Comparison of ENCODE assay signal across 11 cellular contexts in genomic region chr5:173238312-173239232, GRCh38. TPM values are rescaled to one million over a fixed set of nuclear protein-coding genes. Genes with fewer than 3 reads are reported as not detected.
DNase-seq lines count a peak whose midpoint lies in the region; ATAC-seq and TF ChIP-seq lines count a peak whose summit lies in the region.
"Had no signal": no experiment of that assay in that cellular context is flagged by ENCODE, and none has a peak within 500 bp of the region (broad histone marks: within the 10 kb centered on the region; RNA-seq: fewer than 3 reads in every experiment).

No MANE protein-coding gene starts in this region.

- H3K4me1 ChIP-seq in A673 (ENCODE audit: insufficient read depth, low read length, poor library complexity, severe bottlenecking) (no peaks in the 10 kb centered on the region), ES-I3 (ENCODE audit: insufficient read depth, low read length) (peaks cover 28% of the 10 kb centered on the region)

- no peak for TF ChIP-seq CTCF in A673 (conservative IDR thresholded peaks at IDR 0.05; ENCODE audit: low read depth, low read length)

- H3K9me3 Mint-ChIP-seq in activated T-helper 17 cell treated with anti-CD3 and anti-CD28 coated beads, Interleukin-2, amount 50 U/mL, for 72 hours = no peaks in the 10 kb centered on the region
- H3K9me3 Mint-ChIP-seq in memory B cell = no peaks in the 10 kb centered on the region

- CTCF ChIA-PET in A673 (lab: Charles Lee) = no interaction called here

- no peak overlapping the region for H3K27ac Mint-ChIP-seq in activated T-helper 17 cell treated with anti-CD3 and anti-CD28 coated beads, Interleukin-2, amount 50 U/mL, for 72 hours
- H3K27ac Mint-ChIP-seq in memory B cell = peak overlapping the region; percentile 57

- no peak for ATAC-seq in activated T-helper 17 cell treated with anti-CD3 and anti-CD28 coated beads, Interleukin-2, amount 50 U/mL, for 72 hours (replicated peaks)
- ATAC-seq in memory B cell (ENCODE audit: low read depth) (no peak), HG02610 (IDR thresholded peaks at IDR 0.05; ENCODE audit: unreplicated experiment) (no peak), GM18517 (IDR thresholded peaks at IDR 0.05; ENCODE audit: unreplicated experiment) (no peak)

- peak overlapping the region; percentile 28; the same call in 1 of the 2 replicates for H3K9ac ChIP-seq in ES-I3 (ENCODE audit: low read depth, low read length)

- peaks cover 82% of the 10 kb centered on the region for H3K27me3 Mint-ChIP-seq in activated T-helper 17 cell treated with anti-CD3 and anti-CD28 coated beads, Interleukin-2, amount 50 U/mL, for 72 hours
- H3K27me3 Mint-ChIP-seq in memory B cell = peaks cover 38% of the 10 kb centered on the region

- H3K27ac ChIP-seq in A673 (ENCODE audit: low read depth, low read length, poor library complexity, severe bottlenecking) = no peak overlapping the region
- H3K27ac ChIP-seq: vagina had no signal

- no peaks in the 10 kb centered on the region for H3K36me3 ChIP-seq in A673 (ENCODE audit: insufficient read depth, low read length, poor library complexity, severe bottlenecking)
- no peaks in the 10 kb centered on the region for H3K36me3 ChIP-seq in ES-I3 (ENCODE audit: insufficient read depth, low read length)
- H3K36me3 ChIP-seq: vagina had no signal

- H3K4me3 Mint-ChIP-seq in activated T-helper 17 cell treated with anti-CD3 and anti-CD28 coated beads, Interleukin-2, amount 50 U/mL, for 72 hours = peak overlapping the region; percentile 30
- peak overlapping the region; percentile 29 for H3K4me3 Mint-ChIP-seq in memory B cell

- H3K27me3 ChIP-seq in A673 (replicated peaks; ENCODE audit: insufficient read depth, low read depth, low read length, poor library complexity) = peaks cover 58% of the 10 kb centered on the region

- DNase-seq in A673 (ENCODE audit: low spot score) (peak; percentile 14), memory B cell (ENCODE audit: low spot score in 2 of 2) (no peak), NOMO-1 (lab: John Stamatoyannopoulos, UW; ENCODE audit: unreplicated experiment in 2 of 2) (no peak), HPDE6-E6E7 (ENCODE audit: extremely low spot score) (no peak)
- DNase-seq: NCI-H1436 had no signal

- POLR2A ChIA-PET in A673 (lab: Charles Lee; ENCODE audit: low non-redundant PET) = no interaction called here

- no peaks in the 10 kb centered on the region for H3K9me3 ChIP-seq in A673 (ENCODE audit: low read depth, low read length, poor library complexity, severe bottlenecking)
- H3K9me3 ChIP-seq in ES-I3 (ENCODE audit: control insufficient read depth, insufficient read depth, low read length) = no peaks in the 10 kb centered on the region
- H3K9me3 ChIP-seq: vagina had no signal

- no TSS peak for BruUV-seq in A673 (replicated peaks; lab: Mats Ljungman, UMichigan)

- H3K4me1 Mint-ChIP-seq in activated T-helper 17 cell treated with anti-CD3 and anti-CD28 coated beads, Interleukin-2, amount 50 U/mL, for 72 hours = peaks cover 11% of the 10 kb centered on the region
- peaks cover 8% of the 10 kb centered on the region for H3K4me1 Mint-ChIP-seq in memory B cell

- intact Hi-C loops in A673 (cut with micrococcal nuclease; ENCODE audit: unreplicated experiment) = no loop called here

- no peaks in the 10 kb centered on the region for H3K36me3 Mint-ChIP-seq in activated T-helper 17 cell treated with anti-CD3 and anti-CD28 coated beads, Interleukin-2, amount 50 U/mL, for 72 hours (ENCODE audit: low read depth)
- no peaks in the 10 kb centered on the region for H3K36me3 Mint-ChIP-seq in memory B cell

- peak overlapping the region; percentile 37 for H3K4me3 ChIP-seq in A673 (ENCODE audit: low read depth, low read length, poor library complexity, severe bottlenecking)

RNA-seq across cellular contexts. Expression of gene NKX2-5, which starts 3.6 kb away (rescaled TPM):
- total RNA-seq in A673 (2021) = 10.6 and 12.5 TPM in 2 replicates
- not detected for total RNA-seq in activated T-helper 17 cell treated with anti-CD3 and anti-CD28 coated beads, Interleukin-2, amount 50 U/mL, for 72 hours
- total RNA-seq: activated CD8-positive, alpha-beta memory T cell treated with anti-CD3 and anti-CD28 coated beads for 36 hours; vagina had no signal

Comparison
In these comparisons a context has a peak if more than half of its experiments do, and no peak if none do; other contexts are left out.
1. RNA of gene NKX2-5, which starts 3.6 kb away (total RNA-seq): 10.6 to 12.5 TPM in A673; not detected in activated T-helper 17 cell treated with anti-CD3 and anti-CD28 coated beads, Interleukin-2, amount 50 U/mL, for 72 hours; every median in the first group is over 10 times any median in the second.